Comparison of ENCODE assay signal across 8 cellular contexts in genomic region chr17:75601057-75601987, GRCh38.
A peak's percentile ranks its signal among the peaks of the same experiment; 100 is the strongest.
DNase-seq lines count a peak whose midpoint lies in the region; ATAC-seq lines count a peak whose summit lies in the region.

No MANE protein-coding gene starts in this region.

- DNase-seq in NCI-H2227 (lab: John Stamatoyannopoulos, UW; ENCODE audit: unreplicated experiment) (peak; percentile 21), NCI-H2227 treated with DMSO at 0.1 percent for 48 hours (lab: John Stamatoyannopoulos, UW) (no peak), NCI-H2029 (lab: John Stamatoyannopoulos, UW) (peak; percentile 50), cerebellar cortex (ENCODE audit: low spot score) (peak; percentile 65), medulla oblongata (ENCODE audit: extremely low spot score) (peak; percentile 21)
- DNase-seq in activated CD4-positive, CD25-positive, alpha-beta regulatory T cell (lab: John Stamatoyannopoulos, UW), result peak; percentile 20 to 60 (median 28)
- DNase-seq in stimulated activated naive CD8-positive, alpha-beta T cell treated with anti-CD3 and anti-CD28 coated beads, Interleukin-15, Interleukin-2, amounts not matched to agents 100 U/mL and 50 U/mL, for 24 hours, result peak; percentile 74

- ATAC-seq in stimulated activated naive CD8-positive, alpha-beta T cell treated with anti-CD3 and anti-CD28 coated beads, Interleukin-15, Interleukin-2, amounts not matched to agents 100 U/mL and 50 U/mL, for 24 hours, result peak; percentile 81
- no peak for ATAC-seq in GM18870 (IDR thresholded peaks at IDR 0.05; ENCODE audit: unreplicated experiment)
